In the genomic region with DNA sequence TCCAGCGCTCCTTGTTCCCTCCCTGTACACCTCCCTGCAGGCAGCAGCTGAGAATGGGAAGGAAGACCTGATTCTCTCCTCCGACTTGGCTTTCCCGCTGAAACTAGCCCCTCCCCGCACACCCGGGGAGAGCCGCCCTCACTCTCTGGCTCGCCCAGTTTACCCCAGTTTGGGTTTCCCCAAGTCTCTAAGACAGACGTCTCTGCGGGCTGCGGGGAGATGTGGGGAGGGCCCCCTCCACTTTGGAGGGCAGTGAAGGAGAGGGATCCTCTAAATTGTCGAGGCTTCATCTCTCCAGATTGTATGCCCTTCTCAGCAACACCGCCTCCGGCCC, we compare ENCODE assay signal across 8 cellular contexts. TPM values are rescaled to one million over a fixed set of nuclear protein-coding genes. Genes with fewer than 3 reads are reported as not detected.
DNase-seq lines count a peak whose midpoint lies in the region; ATAC-seq and TF ChIP-seq lines count a peak whose summit lies in the region.

No MANE protein-coding gene starts in this region.

- peak overlapping the region; percentile 70; the same call in 1 of the 2 replicates for H3K9ac ChIP-seq in MM.1S (ENCODE audit: low read length)

- H3K36me3 ChIP-seq in ACC112 (ENCODE audit: insufficient read depth, low read length), result no peaks in the 10 kb centered on the region
- H3K36me3 ChIP-seq in MM.1S (replicated peaks; ENCODE audit: insufficient read depth, low read length), result no peaks in the 10 kb centered on the region
- H3K36me3 ChIP-seq in esophagus muscularis mucosa, result no peaks in the 10 kb centered on the region
- H3K36me3 ChIP-seq in prostate gland, result no peaks in the 10 kb centered on the region
- H3K36me3 ChIP-seq in SJCRH30, result no peaks in the 10 kb centered on the region

- no peak overlapping the region for H3K27ac Mint-ChIP-seq in activated CD8-positive, alpha-beta memory T cell treated with anti-CD3 and anti-CD28 coated beads, Interleukin-2, amount 10 ng/mL, durations not matched to agents 7 days and 5 days

- peak; percentile 74 for ATAC-seq in activated CD8-positive, alpha-beta memory T cell treated with anti-CD3 and anti-CD28 coated beads, Interleukin-2, amount 10 ng/mL, durations not matched to agents 7 days and 5 days

- no peaks in the 10 kb centered on the region for H4K20me1 ChIP-seq in MM.1S (ENCODE audit: insufficient read depth, low read length)

- no peaks in the 10 kb centered on the region for H3K9me3 ChIP-seq in MM.1S (replicated peaks; ENCODE audit: insufficient read depth, low read length)
- no peaks in the 10 kb centered on the region for H3K9me3 ChIP-seq in esophagus muscularis mucosa
- no peaks in the 10 kb centered on the region for H3K9me3 ChIP-seq in prostate gland
- H3K9me3 ChIP-seq in SJCRH30 (replicated peaks), result no peaks in the 10 kb centered on the region

- H3K4me3 Mint-ChIP-seq in activated CD8-positive, alpha-beta memory T cell treated with anti-CD3 and anti-CD28 coated beads, Interleukin-2, amount 10 ng/mL, durations not matched to agents 7 days and 5 days, result no peak overlapping the region

- no peaks in the 10 kb centered on the region for H3K9me3 Mint-ChIP-seq in activated CD8-positive, alpha-beta memory T cell treated with anti-CD3 and anti-CD28 coated beads, Interleukin-2, amount 10 ng/mL, durations not matched to agents 7 days and 5 days (ENCODE audit: low read depth)

- H3K4me2 ChIP-seq in MM.1S (ENCODE audit: low read depth, low read length), result peak overlapping the region; percentile 78

- peaks cover 12% of the 10 kb centered on the region for H3K4me1 Mint-ChIP-seq in activated CD8-positive, alpha-beta memory T cell treated with anti-CD3 and anti-CD28 coated beads, Interleukin-2, amount 10 ng/mL, durations not matched to agents 7 days and 5 days

- H3K79me2 ChIP-seq in ACC112 (ENCODE audit: control insufficient read depth, insufficient read depth, low read length, unreplicated experiment) (no peaks in the 10 kb centered on the region), MM.1S (ENCODE audit: low read length) (peaks cover 12% of the 10 kb centered on the region; the same call in 1 of the 2 replicates)

- no peak for TF ChIP-seq EP300 in esophagus muscularis mucosa (IDR thresholded peaks at IDR 0.05)

- H2AFZ ChIP-seq in ACC112 (ENCODE audit: low read length, unreplicated experiment) (peak overlapping the region; percentile 84), MM.1S (ENCODE audit: low read length) (peak overlapping the region; percentile 83)

- WGBS in esophagus muscularis mucosa, result 2% methylated on average over 12 of the region's 13 CpGs
- WGBS in prostate gland, result 2% methylated on average over 13 of the region's 13 CpGs

- TF ChIP-seq CTCF in MM.1S (IDR thresholded peaks at IDR 0.05; ENCODE audit: low read length), result no peak
- no peak for TF ChIP-seq CTCF in esophagus muscularis mucosa (IDR thresholded peaks at IDR 0.05)
- TF ChIP-seq CTCF in prostate gland (IDR thresholded peaks at IDR 0.05), result no peak

- no peak for TF ChIP-seq POLR2A in esophagus muscularis mucosa (IDR thresholded peaks at IDR 0.05; ENCODE audit: low read depth)
- TF ChIP-seq POLR2A in prostate gland (IDR thresholded peaks at IDR 0.05), result peak; percentile 10

- H3K27ac ChIP-seq in ACC112 (ENCODE audit: low read depth, low read length) (no peak overlapping the region), MM.1S (ENCODE audit: low read length) (peak overlapping the region; percentile 54; the same call in 1 of the 2 replicates), esophagus muscularis mucosa (replicated peaks in 1 of 4) (no peak overlapping the region), prostate gland (peak overlapping the region; percentile 91 to 96), SJCRH30 (no peak overlapping the region)

- intact Hi-C loops in esophagus muscularis mucosa (cut with DNase I) (no loop called here), prostate gland (cut with DNase I) (no loop called here)

- peak overlapping the region; percentile 74 for H3K4me3 ChIP-seq in ACC112 (ENCODE audit: low read depth, low read length)
- peak overlapping the region; percentile 56 for H3K4me3 ChIP-seq in MM.1S (ENCODE audit: low read length)
- peak overlapping the region; percentile 34 to 52 (median 38) for H3K4me3 ChIP-seq in esophagus muscularis mucosa
- peak overlapping the region; percentile 41 to 53 for H3K4me3 ChIP-seq in prostate gland
- no peak overlapping the region for H3K4me3 ChIP-seq in SJCRH30

- CTCF ChIA-PET in activated CD8-positive, alpha-beta memory T cell treated with anti-CD3 and anti-CD28 coated beads, Interleukin-2, amount 10 ng/mL, durations not matched to agents 7 days and 5 days (lab: Charles Lee), result no interaction called here

- peaks cover 12% of the 10 kb centered on the region for H3K27me3 Mint-ChIP-seq in activated CD8-positive, alpha-beta memory T cell treated with anti-CD3 and anti-CD28 coated beads, Interleukin-2, amount 10 ng/mL, durations not matched to agents 7 days and 5 days

- H3K36me3 Mint-ChIP-seq in activated CD8-positive, alpha-beta memory T cell treated with anti-CD3 and anti-CD28 coated beads, Interleukin-2, amount 10 ng/mL, durations not matched to agents 7 days and 5 days, result no peaks in the 10 kb centered on the region

- no peaks in the 10 kb centered on the region for H3K27me3 ChIP-seq in ACC112 (ENCODE audit: insufficient read depth, low read length)
- H3K27me3 ChIP-seq in MM.1S (replicated peaks; ENCODE audit: insufficient read depth, low read length), result no peaks in the 10 kb centered on the region
- H3K27me3 ChIP-seq in esophagus muscularis mucosa, result peaks cover 10 to 87% (median 39%) of the 10 kb centered on the region in 4 donors
- no peaks in the 10 kb centered on the region for H3K27me3 ChIP-seq in prostate gland (replicated peaks; ENCODE audit: insufficient read depth)
- H3K27me3 ChIP-seq in SJCRH30, result peaks cover 32% of the 10 kb centered on the region

- H3K4me1 ChIP-seq in ACC112 (ENCODE audit: control insufficient read depth, insufficient read depth, low read length, unreplicated experiment) (peaks cover 30% of the 10 kb centered on the region), MM.1S (ENCODE audit: low read length) (peaks cover 6% of the 10 kb centered on the region), esophagus muscularis mucosa (peaks cover 29 to 34% (median 33%) of the 10 kb centered on the region in 4 donors), prostate gland (replicated peaks) (peaks cover 8% of the 10 kb centered on the region), SJCRH30 (peaks cover 3% of the 10 kb centered on the region; the same call in 1 of the 2 replicates)

- peak; percentile 77 for DNase-seq in MM.1S
- DNase-seq in activated CD8-positive, alpha-beta memory T cell treated with anti-CD3 and anti-CD28 coated beads, Interleukin-2, amount 10 ng/mL, durations not matched to agents 7 days and 5 days, result peak; percentile 57
- DNase-seq in esophagus muscularis mucosa (ENCODE audit: extremely low spot score), result no peak
- peak; percentile 74 for DNase-seq in prostate gland (ENCODE audit: low spot score)
- no peak for DNase-seq in NOMO-1 treated with DMSO at 0.1 percent for 48 hours (lab: John Stamatoyannopoulos, UW; ENCODE audit: unreplicated experiment)
- DNase-seq in Kasumi-1 (lab: John Stamatoyannopoulos, UW), result no peak
- DNase-seq in SJCRH30, result no peak

- H3K9me2 ChIP-seq in MM.1S (replicated peaks; ENCODE audit: insufficient read depth, low read length), result no peaks in the 10 kb centered on the region

- H3F3A ChIP-seq in MM.1S (ENCODE audit: insufficient read depth, low read length), result peaks cover 3% of the 10 kb centered on the region; the same call in 1 of the 2 replicates

RNA-seq across cellular contexts. Expression of gene GRB7, which starts 0.8 kb away (rescaled TPM):
- total RNA-seq in activated CD8-positive, alpha-beta memory T cell treated with anti-CD3 and anti-CD28 coated beads, Interleukin-2, amount 10 ng/mL, durations not matched to agents 7 days and 5 days, result under 1 TPM in 1 of 2 experiments, not detected in 1; 0.19 TPM
- total RNA-seq in esophagus muscularis mucosa (under 1 TPM; 0.23 to 0.83 (median 0.55) TPM), prostate gland (10 to 100 TPM; 25.7 to 32.6 TPM)
- not detected in 2 replicates for total RNA-seq in SJCRH30 (2014; rRNA removed; shearing (Covaris generic))

RNA-seq across cellular contexts. Expression of gene MIEN1, which starts 8.2 kb away (rescaled TPM):
- 10 to 100 TPM; 45.9 to 46.8 TPM for total RNA-seq in activated CD8-positive, alpha-beta memory T cell treated with anti-CD3 and anti-CD28 coated beads, Interleukin-2, amount 10 ng/mL, durations not matched to agents 7 days and 5 days
- 10 to 100 TPM; 47.0 to 57.3 (median 52.7) TPM for total RNA-seq in esophagus muscularis mucosa
- total RNA-seq in prostate gland, result 100 to 1,000 TPM in 1 of 2 donors, 10 to 100 TPM in 1; 46.5 to 119 TPM
- total RNA-seq in SJCRH30 (2014; rRNA removed; shearing (Covaris generic)), result 23.6 and 25.8 TPM in 2 replicates

RNA-seq across cellular contexts. Expression of gene ERBB2, which starts 38.7 kb away (rescaled TPM):
- 1 to 10 TPM; 3.5 to 4.7 TPM for total RNA-seq in activated CD8-positive, alpha-beta memory T cell treated with anti-CD3 and anti-CD28 coated beads, Interleukin-2, amount 10 ng/mL, durations not matched to agents 7 days and 5 days
- total RNA-seq in esophagus muscularis mucosa (10 to 100 TPM; 36.8 to 67.7 (median 57.7) TPM), prostate gland (100 to 1,000 TPM; 112 to 172 TPM)
- 8.7 and 9.1 TPM in 2 replicates for total RNA-seq in SJCRH30 (2014; rRNA removed; shearing (Covaris generic))

RNA-seq across cellular contexts. Expression of gene PGAP3, which starts 50.7 kb away (rescaled TPM):
- total RNA-seq in activated CD8-positive, alpha-beta memory T cell treated with anti-CD3 and anti-CD28 coated beads, Interleukin-2, amount 10 ng/mL, durations not matched to agents 7 days and 5 days, result 10 to 100 TPM; 10.5 to 13.8 TPM
- total RNA-seq in esophagus muscularis mucosa (1 to 10 TPM; 6.2 to 9.4 (median 8.5) TPM), prostate gland (10 to 100 TPM; 44.6 to 50.0 TPM)
- 1.9 and 3.1 TPM in 2 replicates for total RNA-seq in SJCRH30 (2014; rRNA removed; shearing (Covaris generic))

Comparison
In these comparisons a context has a peak if more than half of its experiments do, and no peak if none do; other contexts are left out.
1. H3K27ac ChIP-seq: peak in MM.1S (single experiment) and prostate gland (2 of 2); none in ACC112 (single experiment), esophagus muscularis mucosa (0 of 4) and SJCRH30 (single experiment).
2. DNase-seq: peak in MM.1S (single experiment), activated CD8-positive, alpha-beta memory T cell treated with anti-CD3 and anti-CD28 coated beads, Interleukin-2, amount 10 ng/mL, durations not matched to agents 7 days and 5 days (single experiment) and prostate gland (single experiment); none in esophagus muscularis mucosa (single experiment), NOMO-1 treated with DMSO at 0.1 percent for 48 hours (single experiment), Kasumi-1 (0 of 2) and SJCRH30 (0 of 2).
3. RNA of gene GRB7, which starts 0.8 kb away (total RNA-seq): 25.7 to 32.6 TPM in prostate gland; 0.23 to 0.83 TPM in esophagus muscularis mucosa, 0.19 TPM in activated CD8-positive, alpha-beta memory T cell treated with anti-CD3 and anti-CD28 coated beads, Interleukin-2, amount 10 ng/mL, durations not matched to agents 7 days and 5 days and not detected in SJCRH30; every median in the first group is over 10 times any median in the second.